In the genomic region with DNA sequence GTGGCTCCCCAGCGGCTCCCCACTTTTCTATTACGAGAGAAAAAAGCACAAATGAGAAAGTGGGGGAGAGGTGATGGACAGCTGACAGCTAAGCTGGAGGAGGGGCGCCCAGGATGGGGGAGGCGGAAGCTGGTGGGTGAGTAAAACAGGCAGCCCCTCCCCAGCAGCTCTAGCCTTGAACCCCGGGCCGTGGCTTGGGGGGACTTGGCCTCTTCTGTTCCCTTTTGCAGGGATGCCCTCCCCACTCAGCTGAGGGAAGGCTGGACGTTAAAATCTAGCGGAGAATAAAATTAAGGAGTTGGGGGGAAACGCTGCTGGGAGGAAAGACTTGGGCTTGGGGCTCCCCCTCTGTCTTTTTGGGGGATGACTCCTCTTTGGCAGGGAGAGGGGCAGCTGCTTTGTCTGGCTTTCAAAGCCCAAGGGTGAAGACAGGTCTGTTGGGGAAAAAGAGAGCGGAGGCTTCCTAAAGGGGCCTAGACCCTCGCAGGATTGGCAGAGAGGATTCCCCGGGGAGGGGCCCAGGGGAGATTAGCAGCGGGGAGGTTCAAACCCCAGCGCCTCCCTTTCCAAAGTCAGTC, we compare ENCODE assay signal across 1 cellular context.
A peak's percentile ranks its signal among the peaks of the same experiment; 100 is the strongest.
TF ChIP-seq lines count a peak whose summit lies in the region.

No MANE protein-coding gene starts in this region.

TF ChIP-seq in GM12878, 131 proteins besides CTCF, POLR2A, EP300 and RAD21 (continues in another document):
- 0 out of 2 replicates have a peak, but pooled peaks have one; percentile 27 for TF ChIP-seq CHD2 (IDR thresholded peaks at IDR 0.05; ENCODE audit: borderline replicate concordance, low read depth, low read length)
- TF ChIP-seq SMAD1 (IDR thresholded peaks at IDR 0.05; ENCODE audit: low read depth, partially characterized antibody), result no peak
- TF ChIP-seq, protein P1, sequence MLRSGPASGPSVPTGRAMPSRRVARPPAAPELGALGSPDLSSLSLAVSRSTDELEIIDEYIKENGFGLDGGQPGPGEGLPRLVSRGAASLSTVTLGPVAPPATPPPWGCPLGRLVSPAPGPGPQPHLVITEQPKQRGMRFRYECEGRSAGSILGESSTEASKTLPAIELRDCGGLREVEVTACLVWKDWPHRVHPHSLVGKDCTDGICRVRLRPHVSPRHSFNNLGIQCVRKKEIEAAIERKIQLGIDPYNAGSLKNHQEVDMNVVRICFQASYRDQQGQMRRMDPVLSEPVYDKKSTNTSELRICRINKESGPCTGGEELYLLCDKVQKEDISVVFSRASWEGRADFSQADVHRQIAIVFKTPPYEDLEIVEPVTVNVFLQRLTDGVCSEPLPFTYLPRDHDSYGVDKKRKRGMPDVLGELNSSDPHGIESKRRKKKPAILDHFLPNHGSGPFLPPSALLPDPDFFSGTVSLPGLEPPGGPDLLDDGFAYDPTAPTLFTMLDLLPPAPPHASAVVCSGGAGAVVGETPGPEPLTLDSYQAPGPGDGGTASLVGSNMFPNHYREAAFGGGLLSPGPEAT (IDR thresholded peaks at IDR 0.05; ENCODE audit: low read depth), result no peak
- TF ChIP-seq, protein P2, sequence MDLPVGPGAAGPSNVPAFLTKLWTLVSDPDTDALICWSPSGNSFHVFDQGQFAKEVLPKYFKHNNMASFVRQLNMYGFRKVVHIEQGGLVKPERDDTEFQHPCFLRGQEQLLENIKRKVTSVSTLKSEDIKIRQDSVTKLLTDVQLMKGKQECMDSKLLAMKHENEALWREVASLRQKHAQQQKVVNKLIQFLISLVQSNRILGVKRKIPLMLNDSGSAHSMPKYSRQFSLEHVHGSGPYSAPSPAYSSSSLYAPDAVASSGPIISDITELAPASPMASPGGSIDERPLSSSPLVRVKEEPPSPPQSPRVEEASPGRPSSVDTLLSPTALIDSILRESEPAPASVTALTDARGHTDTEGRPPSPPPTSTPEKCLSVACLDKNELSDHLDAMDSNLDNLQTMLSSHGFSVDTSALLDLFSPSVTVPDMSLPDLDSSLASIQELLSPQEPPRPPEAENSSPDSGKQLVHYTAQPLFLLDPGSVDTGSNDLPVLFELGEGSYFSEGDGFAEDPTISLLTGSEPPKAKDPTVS (IDR thresholded peaks at IDR 0.05; ENCODE audit: low read depth, low read length), result no peak
- no peak for TF ChIP-seq BRCA1 (IDR thresholded peaks at IDR 0.05; ENCODE audit: low read depth, low read length)
- TF ChIP-seq NR2C1 (IDR thresholded peaks at IDR 0.05), result no peak
- no peak for TF ChIP-seq SPI1 (IDR thresholded peaks at IDR 0.05; ENCODE audit: borderline replicate concordance, insufficient read depth, low read depth, low read length)
- no peak for TF ChIP-seq MEF2A (IDR thresholded peaks at IDR 0.05; ENCODE audit: insufficient read depth, low read depth, low read length)
- no peak for TF ChIP-seq EED (IDR thresholded peaks at IDR 0.05; ENCODE audit: low read depth)
- no peak for TF ChIP-seq MYB (IDR thresholded peaks at IDR 0.05; ENCODE audit: borderline replicate concordance, low read depth, low read length)
- TF ChIP-seq POLR2AphosphoS5 (IDR thresholded peaks at IDR 0.05; ENCODE audit: low read length), result no peak
- no peak for TF ChIP-seq NFYA (IDR thresholded peaks at IDR 0.05; ENCODE audit: borderline replicate concordance, low read depth, low read length)
- peak; percentile 52; the same call in 1 of the 2 replicates for TF ChIP-seq MTA2 (IDR thresholded peaks at IDR 0.05; ENCODE audit: low read depth)
- TF ChIP-seq ATF7 (IDR thresholded peaks at IDR 0.05; ENCODE audit: low read depth), result no peak; the same call in 1 of the 2 replicates
- TF ChIP-seq, protein P3, sequence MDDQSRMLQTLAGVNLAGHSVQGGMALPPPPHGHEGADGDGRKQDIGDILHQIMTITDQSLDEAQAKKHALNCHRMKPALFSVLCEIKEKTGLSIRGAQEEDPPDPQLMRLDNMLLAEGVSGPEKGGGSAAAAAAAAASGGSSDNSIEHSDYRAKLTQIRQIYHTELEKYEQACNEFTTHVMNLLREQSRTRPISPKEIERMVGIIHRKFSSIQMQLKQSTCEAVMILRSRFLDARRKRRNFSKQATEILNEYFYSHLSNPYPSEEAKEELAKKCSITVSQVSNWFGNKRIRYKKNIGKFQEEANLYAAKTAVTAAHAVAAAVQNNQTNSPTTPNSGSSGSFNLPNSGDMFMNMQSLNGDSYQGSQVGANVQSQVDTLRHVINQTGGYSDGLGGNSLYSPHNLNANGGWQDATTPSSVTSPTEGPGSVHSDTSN (IDR thresholded peaks at IDR 0.05; ENCODE audit: insufficient replicate concordance, low read depth, low read length), result peak; percentile 89
- 0 out of 2 replicates have a peak, but pooled peaks have one; percentile 13 for TF ChIP-seq MTA3 (IDR thresholded peaks at IDR 0.05; ENCODE audit: borderline replicate concordance, low read length)
- peak; percentile 25; the same call in 1 of the 2 replicates for TF ChIP-seq ZBED1 (IDR thresholded peaks at IDR 0.05; ENCODE audit: borderline replicate concordance)
- no peak for TF ChIP-seq NR2F1 (conservative IDR thresholded peaks at IDR 0.05)
- TF ChIP-seq, protein P4, sequence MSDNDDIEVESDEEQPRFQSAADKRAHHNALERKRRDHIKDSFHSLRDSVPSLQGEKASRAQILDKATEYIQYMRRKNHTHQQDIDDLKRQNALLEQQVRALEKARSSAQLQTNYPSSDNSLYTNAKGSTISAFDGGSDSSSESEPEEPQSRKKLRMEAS (IDR thresholded peaks at IDR 0.05; ENCODE audit: low read depth, low read length), result no peak
- no peak for TF ChIP-seq RAD51 (IDR thresholded peaks at IDR 0.05)
- no peak for TF ChIP-seq FOS (IDR thresholded peaks at IDR 0.05; ENCODE audit: borderline replicate concordance, extremely low read depth, insufficient read length)
- TF ChIP-seq, protein P5, sequence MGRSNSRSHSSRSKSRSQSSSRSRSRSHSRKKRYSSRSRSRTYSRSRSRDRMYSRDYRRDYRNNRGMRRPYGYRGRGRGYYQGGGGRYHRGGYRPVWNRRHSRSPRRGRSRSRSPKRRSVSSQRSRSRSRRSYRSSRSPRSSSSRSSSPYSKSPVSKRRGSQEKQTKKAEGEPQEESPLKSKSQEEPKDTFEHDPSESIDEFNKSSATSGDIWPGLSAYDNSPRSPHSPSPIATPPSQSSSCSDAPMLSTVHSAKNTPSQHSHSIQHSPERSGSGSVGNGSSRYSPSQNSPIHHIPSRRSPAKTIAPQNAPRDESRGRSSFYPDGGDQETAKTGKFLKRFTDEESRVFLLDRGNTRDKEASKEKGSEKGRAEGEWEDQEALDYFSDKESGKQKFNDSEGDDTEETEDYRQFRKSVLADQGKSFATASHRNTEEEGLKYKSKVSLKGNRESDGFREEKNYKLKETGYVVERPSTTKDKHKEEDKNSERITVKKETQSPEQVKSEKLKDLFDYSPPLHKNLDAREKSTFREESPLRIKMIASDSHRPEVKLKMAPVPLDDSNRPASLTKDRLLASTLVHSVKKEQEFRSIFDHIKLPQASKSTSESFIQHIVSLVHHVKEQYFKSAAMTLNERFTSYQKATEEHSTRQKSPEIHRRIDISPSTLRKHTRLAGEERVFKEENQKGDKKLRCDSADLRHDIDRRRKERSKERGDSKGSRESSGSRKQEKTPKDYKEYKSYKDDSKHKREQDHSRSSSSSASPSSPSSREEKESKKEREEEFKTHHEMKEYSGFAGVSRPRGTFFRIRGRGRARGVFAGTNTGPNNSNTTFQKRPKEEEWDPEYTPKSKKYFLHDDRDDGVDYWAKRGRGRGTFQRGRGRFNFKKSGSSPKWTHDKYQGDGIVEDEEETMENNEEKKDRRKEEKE (IDR thresholded peaks at IDR 0.05), result no peak
- no peak for TF ChIP-seq FOXK2 (IDR thresholded peaks at IDR 0.05)
- no peak for TF ChIP-seq STAT3 (IDR thresholded peaks at IDR 0.05; ENCODE audit: low read depth, low read length)
- no peak for TF ChIP-seq TCF12 (IDR thresholded peaks at IDR 0.05; ENCODE audit: low read depth, low read length)
- no peak for TF ChIP-seq SMAD5 (IDR thresholded peaks at IDR 0.05; ENCODE audit: low read depth)
- no peak for TF ChIP-seq IRF4 (IDR thresholded peaks at IDR 0.05; ENCODE audit: low read depth, low read length)
- TF ChIP-seq TCF3 (IDR thresholded peaks at IDR 0.05; ENCODE audit: borderline replicate concordance, insufficient read depth, low read depth, low read length), result no peak
- no peak for TF ChIP-seq KDM1A (IDR thresholded peaks at IDR 0.05; ENCODE audit: borderline replicate concordance)
- no peak for TF ChIP-seq PAX5 (IDR thresholded peaks at IDR 0.05; ENCODE audit: borderline replicate concordance, low read depth, low read length)
- TF ChIP-seq CREM (IDR thresholded peaks at IDR 0.05; ENCODE audit: low read depth), result no peak
- TF ChIP-seq, protein P6, sequence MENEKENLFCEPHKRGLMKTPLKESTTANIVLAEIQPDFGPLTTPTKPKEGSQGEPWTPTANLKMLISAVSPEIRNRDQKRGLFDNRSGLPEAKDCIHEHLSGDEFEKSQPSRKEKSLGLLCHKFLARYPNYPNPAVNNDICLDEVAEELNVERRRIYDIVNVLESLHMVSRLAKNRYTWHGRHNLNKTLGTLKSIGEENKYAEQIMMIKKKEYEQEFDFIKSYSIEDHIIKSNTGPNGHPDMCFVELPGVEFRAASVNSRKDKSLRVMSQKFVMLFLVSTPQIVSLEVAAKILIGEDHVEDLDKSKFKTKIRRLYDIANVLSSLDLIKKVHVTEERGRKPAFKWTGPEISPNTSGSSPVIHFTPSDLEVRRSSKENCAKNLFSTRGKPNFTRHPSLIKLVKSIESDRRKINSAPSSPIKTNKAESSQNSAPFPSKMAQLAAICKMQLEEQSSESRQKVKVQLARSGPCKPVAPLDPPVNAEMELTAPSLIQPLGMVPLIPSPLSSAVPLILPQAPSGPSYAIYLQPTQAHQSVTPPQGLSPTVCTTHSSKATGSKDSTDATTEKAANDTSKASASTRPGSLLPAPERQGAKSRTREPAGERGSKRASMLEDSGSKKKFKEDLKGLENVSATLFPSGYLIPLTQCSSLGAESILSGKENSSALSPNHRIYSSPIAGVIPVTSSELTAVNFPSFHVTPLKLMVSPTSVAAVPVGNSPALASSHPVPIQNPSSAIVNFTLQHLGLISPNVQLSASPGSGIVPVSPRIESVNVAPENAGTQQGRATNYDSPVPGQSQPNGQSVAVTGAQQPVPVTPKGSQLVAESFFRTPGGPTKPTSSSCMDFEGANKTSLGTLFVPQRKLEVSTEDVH (IDR thresholded peaks at IDR 0.05; ENCODE audit: low read depth, partially characterized antibody), result no peak
- peak; percentile 21; the same call in 1 of the 2 replicates for TF ChIP-seq FOXM1 (IDR thresholded peaks at IDR 0.05; ENCODE audit: low read depth, low read length)
- TF ChIP-seq CBX5 (IDR thresholded peaks at IDR 0.05; ENCODE audit: low read depth), result no peak
- no peak for TF ChIP-seq GATAD2B (conservative IDR thresholded peaks at IDR 0.05; ENCODE audit: low read depth)
- no peak for TF ChIP-seq RBBP5 (conservative IDR thresholded peaks at IDR 0.05)
- TF ChIP-seq JUND (IDR thresholded peaks at IDR 0.05; ENCODE audit: low read depth, low read length), result no peak
- TF ChIP-seq NBN (IDR thresholded peaks at IDR 0.05), result 0 out of 2 replicates have a peak, but pooled peaks have one; percentile 20
- no peak for TF ChIP-seq BACH1 (IDR thresholded peaks at IDR 0.05; ENCODE audit: borderline replicate concordance)
- no peak for TF ChIP-seq GABPA (IDR thresholded peaks at IDR 0.05; ENCODE audit: low read depth)
- 0 out of 2 replicates have a peak, but pooled peaks have one; percentile 18 for TF ChIP-seq RUNX3 (IDR thresholded peaks at IDR 0.05; ENCODE audit: low read length)
- no peak for TF ChIP-seq CHD1 (IDR thresholded peaks at IDR 0.05; ENCODE audit: low read depth, low read length)
- peak; percentile 77; the same call in 1 of the 2 replicates for TF ChIP-seq PML (IDR thresholded peaks at IDR 0.05; ENCODE audit: low read length)
- TF ChIP-seq, protein P7, sequence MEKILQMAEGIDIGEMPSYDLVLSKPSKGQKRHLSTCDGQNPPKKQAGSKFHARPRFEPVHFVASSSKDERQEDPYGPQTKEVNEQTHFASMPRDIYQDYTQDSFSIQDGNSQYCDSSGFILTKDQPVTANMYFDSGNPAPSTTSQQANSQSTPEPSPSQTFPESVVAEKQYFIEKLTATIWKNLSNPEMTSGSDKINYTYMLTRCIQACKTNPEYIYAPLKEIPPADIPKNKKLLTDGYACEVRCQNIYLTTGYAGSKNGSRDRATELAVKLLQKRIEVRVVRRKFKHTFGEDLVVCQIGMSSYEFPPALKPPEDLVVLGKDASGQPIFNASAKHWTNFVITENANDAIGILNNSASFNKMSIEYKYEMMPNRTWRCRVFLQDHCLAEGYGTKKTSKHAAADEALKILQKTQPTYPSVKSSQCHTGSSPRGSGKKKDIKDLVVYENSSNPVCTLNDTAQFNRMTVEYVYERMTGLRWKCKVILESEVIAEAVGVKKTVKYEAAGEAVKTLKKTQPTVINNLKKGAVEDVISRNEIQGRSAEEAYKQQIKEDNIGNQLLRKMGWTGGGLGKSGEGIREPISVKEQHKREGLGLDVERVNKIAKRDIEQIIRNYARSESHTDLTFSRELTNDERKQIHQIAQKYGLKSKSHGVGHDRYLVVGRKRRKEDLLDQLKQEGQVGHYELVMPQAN (conservative IDR thresholded peaks at IDR 0.05), result no peak
- no peak for TF ChIP-seq LARP7 (IDR thresholded peaks at IDR 0.05)
- TF ChIP-seq, protein P8, sequence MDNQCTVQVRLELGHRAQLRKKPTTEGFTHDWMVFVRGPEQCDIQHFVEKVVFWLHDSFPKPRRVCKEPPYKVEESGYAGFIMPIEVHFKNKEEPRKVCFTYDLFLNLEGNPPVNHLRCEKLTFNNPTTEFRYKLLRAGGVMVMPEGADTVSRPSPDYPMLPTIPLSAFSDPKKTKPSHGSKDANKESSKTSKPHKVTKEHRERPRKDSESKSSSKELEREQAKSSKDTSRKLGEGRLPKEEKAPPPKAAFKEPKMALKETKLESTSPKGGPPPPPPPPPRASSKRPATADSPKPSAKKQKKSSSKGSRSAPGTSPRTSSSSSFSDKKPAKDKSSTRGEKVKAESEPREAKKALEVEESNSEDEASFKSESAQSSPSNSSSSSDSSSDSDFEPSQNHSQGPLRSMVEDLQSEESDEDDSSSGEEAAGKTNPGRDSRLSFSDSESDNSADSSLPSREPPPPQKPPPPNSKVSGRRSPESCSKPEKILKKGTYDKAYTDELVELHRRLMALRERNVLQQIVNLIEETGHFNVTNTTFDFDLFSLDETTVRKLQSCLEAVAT (IDR thresholded peaks at IDR 0.05), result no peak
- TF ChIP-seq DPF2 (IDR thresholded peaks at IDR 0.05), result no peak
- peak; percentile 11; the same call in 1 of the 2 replicates for TF ChIP-seq JUNB (IDR thresholded peaks at IDR 0.05)
- TF ChIP-seq SREBF1 (IDR thresholded peaks at IDR 0.05; ENCODE audit: low read length), result no peak
- TF ChIP-seq SUPT20H (IDR thresholded peaks at IDR 0.05; ENCODE audit: borderline replicate concordance, control insufficient read depth, low read depth, low read length), result no peak
- TF ChIP-seq KAT2A (conservative IDR thresholded peaks at IDR 0.05; ENCODE audit: control insufficient read depth, low read depth, low read length), result no peak
